In genomic region chr2:179265082-179265575, GRCh38 we compare ENCODE assay signal across 8 cellular contexts. TPM values are rescaled to one million over a fixed set of nuclear protein-coding genes. Genes with fewer than 3 reads are reported as not detected.
DNase-seq lines count a peak whose midpoint lies in the region; ATAC-seq and TF ChIP-seq lines count a peak whose summit lies in the region.

No MANE protein-coding gene starts in this region.

- peak overlapping the region; percentile 81 to 86 for H3K27ac ChIP-seq in esophagus (ENCODE audit: low read depth in 2 of 2, low read length in 1 of 2)

- H3K4me1 Mint-ChIP-seq in neural crest cell: peaks cover 54% of the 10 kb centered on the region

- no peaks in the 10 kb centered on the region for H3K9me3 ChIP-seq in esophagus (ENCODE audit: control insufficient read depth in 2 of 2, insufficient read depth in 1 of 2, low read depth in 1 of 2, low read length in 1 of 2)

- peaks cover 2% of the 10 kb centered on the region for H3K36me3 Mint-ChIP-seq in neural crest cell (ENCODE audit: low read depth)

- peak overlapping the region; percentile 69 for H3K27ac Mint-ChIP-seq in neural crest cell (ENCODE audit: unreplicated experiment)

- H3K36me3 ChIP-seq in esophagus (ENCODE audit: control insufficient read depth in 2 of 2, insufficient read depth in 2 of 2, low read length in 1 of 2): no peaks in the 10 kb centered on the region

- peak overlapping the region; percentile 75 for H3K4me3 Mint-ChIP-seq in neural crest cell

- H3K9me3 Mint-ChIP-seq in neural crest cell: no peaks in the 10 kb centered on the region

- peaks cover 0 to 3% of the 10 kb centered on the region in 2 donors for H3K4me1 ChIP-seq in esophagus (ENCODE audit: control insufficient read depth in 2 of 2, insufficient read depth in 2 of 2, low read length in 1 of 2)

- DNase-seq in GM12865 (ENCODE audit: low read depth): no peak
- DNase-seq in SIG-M5 (lab: John Stamatoyannopoulos, UW): peak; percentile 16
- no peak for DNase-seq in neural crest cell (ENCODE audit: low read depth, low spot score)
- DNase-seq in GM19240 (ENCODE audit: insufficient read length, low spot score): no peak
- DNase-seq in NCI-H1092 (lab: John Stamatoyannopoulos, UW): no peak

- WGBS in esophagus, 2 donors: 55 to 57% methylated on average over 6 of the region's 6 CpGs

- ATAC-seq in GM18907 (IDR thresholded peaks at IDR 0.05; ENCODE audit: unreplicated experiment) (no peak), HG03432 (IDR thresholded peaks at IDR 0.05; ENCODE audit: unreplicated experiment) (no peak)

- no peak for TF ChIP-seq CTCF in GM12865 (IDR thresholded peaks at IDR 0.05; ENCODE audit: insufficient read depth, low read depth, low read length, missing control alignments)
- no peak for TF ChIP-seq CTCF in neural crest cell (conservative IDR thresholded peaks at IDR 0.05)

- H3K27me3 Mint-ChIP-seq in neural crest cell (ENCODE audit: low read depth): peaks cover 6% of the 10 kb centered on the region

- H3K4me3 ChIP-seq in GM12865 (ENCODE audit: low read depth, low read length): peak overlapping the region; percentile 89
- peak overlapping the region; percentile 74 to 76 for H3K4me3 ChIP-seq in esophagus (ENCODE audit: low read depth in 1 of 2, low read length in 2 of 2)

- H3K27me3 ChIP-seq in esophagus (ENCODE audit: control insufficient read depth in 1 of 2, insufficient read depth in 2 of 2, low read length in 2 of 2): no peaks in the 10 kb centered on the region

RNA-seq across cellular contexts. Expression of gene SESTD1, which starts 0.5 kb away (rescaled TPM):
- 1 to 10 TPM; 3.0 to 7.6 TPM for polyA plus RNA-seq in esophagus
- total RNA-seq in neural crest cell: 98.2 and 99.7 TPM in 2 replicates
